ENCODE assay signal across 12 cellular contexts in the genomic region with DNA sequence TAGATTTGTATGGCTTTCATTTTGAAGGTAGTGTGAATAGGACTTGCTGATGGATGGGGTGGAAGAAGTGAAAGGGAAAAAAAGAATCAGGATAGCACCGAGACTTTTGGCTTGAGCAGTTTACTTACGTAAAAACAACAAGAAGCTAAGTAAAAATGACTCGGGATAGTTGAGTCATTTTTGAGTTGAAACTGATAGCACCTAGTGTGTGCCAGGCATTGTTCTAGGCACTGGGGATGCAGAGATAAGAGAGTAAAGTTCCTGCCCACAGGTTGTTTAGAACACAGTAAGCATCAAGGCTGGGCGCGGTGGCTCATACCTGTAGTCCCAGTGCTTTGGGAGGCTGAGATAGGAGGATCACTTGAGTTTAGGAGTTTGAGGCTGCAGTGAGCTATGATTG. TPM values are rescaled to one million over a fixed set of nuclear protein-coding genes. Genes with fewer than 3 reads are reported as not detected.
A peak's percentile ranks its signal among the peaks of the same experiment; 100 is the strongest.
DNase-seq lines count a peak whose midpoint lies in the region; ATAC-seq and TF ChIP-seq lines count a peak whose summit lies in the region.
"Had no signal": no experiment of that assay in that cellular context is flagged by ENCODE, and none has a peak within 500 bp of the region (broad histone marks: within the 10 kb centered on the region; RNA-seq: fewer than 3 reads in every experiment).

No MANE protein-coding gene starts in this region.

- H3K27me3 ChIP-seq in osteoblast (ENCODE audit: insufficient read depth, low read length), result no peaks in the 10 kb centered on the region

- no peak overlapping the region for H2AFZ ChIP-seq in osteoblast (ENCODE audit: low read length)

- H3K4me3 Mint-ChIP-seq in activated naive CD4-positive, alpha-beta T cell treated with anti-CD3 and anti-CD28 coated beads for 36 hours, result no peak overlapping the region
- H3K4me3 Mint-ChIP-seq in activated CD4-positive, alpha-beta memory T cell treated with anti-CD3 and anti-CD28 coated beads, Interleukin-2, amount 10 ng/mL, durations not matched to agents 7 days and 5 days, result no peak overlapping the region
- H3K4me3 Mint-ChIP-seq in effector memory CD8-positive, alpha-beta T cell, result no peak overlapping the region
- H3K4me3 Mint-ChIP-seq: T-helper 1 cell treated with Interleukin-12 subunit alpha and Interleukin-12 subunit beta and Interleukin-4 antibody, amounts not matched to agents 30 μg/mL and 1 μg/mL, for 36 hours had no signal

- H3K4me1 Mint-ChIP-seq in activated naive CD4-positive, alpha-beta T cell treated with anti-CD3 and anti-CD28 coated beads for 36 hours (ENCODE audit: low read depth), result peaks cover 30% of the 10 kb centered on the region
- H3K4me1 Mint-ChIP-seq in activated CD4-positive, alpha-beta memory T cell treated with anti-CD3 and anti-CD28 coated beads, Interleukin-2, amount 10 ng/mL, durations not matched to agents 7 days and 5 days, result peaks cover 32% of the 10 kb centered on the region
- peaks cover 12 to 39% of the 10 kb centered on the region in 2 donors for H3K4me1 Mint-ChIP-seq in effector memory CD8-positive, alpha-beta T cell (ENCODE audit: low read depth in 2 of 2)

- no peak for TF ChIP-seq CTCF in osteoblast (IDR thresholded peaks at IDR 0.05; ENCODE audit: extremely low read depth, low read depth, low read length)

- peaks cover 47% of the 10 kb centered on the region for H4K20me1 ChIP-seq in osteoblast (ENCODE audit: insufficient read depth, low read length)

- H3K4me1 ChIP-seq in osteoblast (ENCODE audit: insufficient read depth, low read length), result peaks cover 6% of the 10 kb centered on the region

- no peak overlapping the region for H3K4me2 ChIP-seq in osteoblast (ENCODE audit: insufficient read depth, low read length)

- no peak overlapping the region for H3K4me3 ChIP-seq in osteoblast (ENCODE audit: insufficient read depth, low read length)
- H3K4me3 ChIP-seq: prostate gland had no signal

- no peak overlapping the region for H3K27ac ChIP-seq in osteoblast (ENCODE audit: low read depth, low read length)
- H3K27ac ChIP-seq: epithelial cell of prostate, prostate gland had no signal

- peak overlapping the region; percentile 59 for H3K27ac Mint-ChIP-seq in activated naive CD4-positive, alpha-beta T cell treated with anti-CD3 and anti-CD28 coated beads for 36 hours
- peak overlapping the region; percentile 2 for H3K27ac Mint-ChIP-seq in activated CD4-positive, alpha-beta memory T cell treated with anti-CD3 and anti-CD28 coated beads, Interleukin-2, amount 10 ng/mL, durations not matched to agents 7 days and 5 days
- peak overlapping the region; percentile 50 to 71 for H3K27ac Mint-ChIP-seq in effector memory CD8-positive, alpha-beta T cell

- POLR2A ChIA-PET in activated CD4-positive, alpha-beta memory T cell treated with anti-CD3 and anti-CD28 coated beads, Interleukin-2, amount 10 ng/mL, durations not matched to agents 7 days and 5 days (lab: Charles Lee), result interaction anchor here (0.6 to 1.6 kb wide), 3 partner anchors 18 to 54 kb away, joined by 3 to 5 read pairs (median 4); no protein-coding TSS in a partner anchor

- CTCF ChIA-PET in activated naive CD4-positive, alpha-beta T cell treated with anti-CD3 and anti-CD28 coated beads for 36 hours (lab: Charles Lee), result interaction anchor here (1.1 to 1.6 kb wide), 3 partner anchors 16 to 30 kb away, joined by 4 to 5 read pairs (median 4); no protein-coding TSS in a partner anchor
- CTCF ChIA-PET in activated CD4-positive, alpha-beta memory T cell treated with anti-CD3 and anti-CD28 coated beads, Interleukin-2, amount 10 ng/mL, durations not matched to agents 7 days and 5 days (lab: Charles Lee), result no interaction called here

- peak; percentile 45 for DNase-seq in activated naive CD4-positive, alpha-beta T cell treated with anti-CD3 and anti-CD28 coated beads for 36 hours
- DNase-seq in activated naive CD4-positive, alpha-beta T cell (lab: John Stamatoyannopoulos, UW), result no peak
- DNase-seq in activated CD4-positive, alpha-beta memory T cell treated with anti-CD3 and anti-CD28 coated beads, Interleukin-2, amount 10 ng/mL, durations not matched to agents 7 days and 5 days, result no peak
- no peak for DNase-seq in effector memory CD8-positive, alpha-beta T cell
- peak; percentile 11 to 29 for DNase-seq in stimulated activated CD4-positive, alpha-beta T cell treated with anti-CD3 and anti-CD28 coated beads, Interleukin-4, amount 100 ng/mL, for 48 hours (ENCODE audit: low read depth in 2 of 2)
- no peak for DNase-seq in ACHN
- DNase-seq in osteoblast (ENCODE audit: insufficient read length, low spot score, missing footprints), result no peak
- DNase-seq in NCI-H2107 treated with DMSO at 0.1 percent for 48 hours (lab: John Stamatoyannopoulos, UW; ENCODE audit: unreplicated experiment), result no peak
- DNase-seq: NCI-H2029 had no signal

- peaks cover 16% of the 10 kb centered on the region for H3K36me3 ChIP-seq in osteoblast (ENCODE audit: insufficient read depth, low read length)
- H3K36me3 ChIP-seq: prostate gland had no signal

- ATAC-seq in effector memory CD8-positive, alpha-beta T cell (replicated peaks), result no peak

- H3K36me3 Mint-ChIP-seq in activated naive CD4-positive, alpha-beta T cell treated with anti-CD3 and anti-CD28 coated beads for 36 hours (ENCODE audit: low read depth), result peaks cover 13% of the 10 kb centered on the region
- peaks cover 50% of the 10 kb centered on the region for H3K36me3 Mint-ChIP-seq in activated CD4-positive, alpha-beta memory T cell treated with anti-CD3 and anti-CD28 coated beads, Interleukin-2, amount 10 ng/mL, durations not matched to agents 7 days and 5 days (ENCODE audit: low read depth)
- H3K36me3 Mint-ChIP-seq in effector memory CD8-positive, alpha-beta T cell (ENCODE audit: insufficient read depth), result peaks cover 52% of the 10 kb centered on the region

- intact Hi-C loops in activated naive CD4-positive, alpha-beta T cell treated with anti-CD3 and anti-CD28 coated beads for 36 hours (cut with micrococcal nuclease), result no loop called here

- H3K9me3 Mint-ChIP-seq in activated naive CD4-positive, alpha-beta T cell treated with anti-CD3 and anti-CD28 coated beads for 36 hours, result no peaks in the 10 kb centered on the region
- no peaks in the 10 kb centered on the region for H3K9me3 Mint-ChIP-seq in activated CD4-positive, alpha-beta memory T cell treated with anti-CD3 and anti-CD28 coated beads, Interleukin-2, amount 10 ng/mL, durations not matched to agents 7 days and 5 days
- H3K9me3 Mint-ChIP-seq in effector memory CD8-positive, alpha-beta T cell, result no peaks in the 10 kb centered on the region
- H3K9me3 Mint-ChIP-seq: T-helper 1 cell treated with Interleukin-12 subunit alpha and Interleukin-12 subunit beta and Interleukin-4 antibody, amounts not matched to agents 30 μg/mL and 1 μg/mL, for 36 hours had no signal

- H3K79me2 ChIP-seq in osteoblast (ENCODE audit: insufficient read depth, low read length), result peaks cover 77% of the 10 kb centered on the region

- H3K27me3 Mint-ChIP-seq in activated naive CD4-positive, alpha-beta T cell treated with anti-CD3 and anti-CD28 coated beads for 36 hours (ENCODE audit: low read depth), result no peaks in the 10 kb centered on the region
- H3K27me3 Mint-ChIP-seq in activated CD4-positive, alpha-beta memory T cell treated with anti-CD3 and anti-CD28 coated beads, Interleukin-2, amount 10 ng/mL, durations not matched to agents 7 days and 5 days, result no peaks in the 10 kb centered on the region
- H3K27me3 Mint-ChIP-seq in effector memory CD8-positive, alpha-beta T cell, result no peaks in the 10 kb centered on the region

- in situ Hi-C loops in ACHN (cut with HindIII; ENCODE audit: low pct_ligation_motif_present, low pct_unique_long_range_greater_than_20kb, low sequenced_read_pairs), result no loop called here

- H3K9me3 ChIP-seq in osteoblast (ENCODE audit: low read depth, low read length), result no peaks in the 10 kb centered on the region
- H3K9me3 ChIP-seq: prostate gland had no signal

RNA-seq across cellular contexts. Expression of gene ADD1, which starts 34.7 kb away (rescaled TPM):
- 100 to 1,000 TPM; 165 TPM for total RNA-seq in activated naive CD4-positive, alpha-beta T cell treated with anti-CD3 and anti-CD28 coated beads for 36 hours
- total RNA-seq in activated CD4-positive, alpha-beta memory T cell treated with anti-CD3 and anti-CD28 coated beads, Interleukin-2, amount 10 ng/mL, durations not matched to agents 7 days and 5 days, result 100 to 1,000 TPM; 266 to 277 TPM
- total RNA-seq in osteoblast, result 200 and 204 TPM in 2 replicates

Comparison
In these comparisons a context has a peak if more than half of its experiments do, and no peak if none do; other contexts are left out.
1. DNase-seq: peak in activated naive CD4-positive, alpha-beta T cell treated with anti-CD3 and anti-CD28 coated beads for 36 hours (single experiment) and stimulated activated CD4-positive, alpha-beta T cell treated with anti-CD3 and anti-CD28 coated beads, Interleukin-4, amount 100 ng/mL, for 48 hours (2 of 2); none in activated naive CD4-positive, alpha-beta T cell (0 of 4), activated CD4-positive, alpha-beta memory T cell treated with anti-CD3 and anti-CD28 coated beads, Interleukin-2, amount 10 ng/mL, durations not matched to agents 7 days and 5 days (single experiment), effector memory CD8-positive, alpha-beta T cell (0 of 3), ACHN (single experiment), osteoblast (single experiment) and NCI-H2107 treated with DMSO at 0.1 percent for 48 hours (single experiment).
2. H3K27ac Mint-ChIP-seq: peak in every context shown above with its lines; median percentile 60 in effector memory CD8-positive, alpha-beta T cell; 59 in activated naive CD4-positive, alpha-beta T cell treated with anti-CD3 and anti-CD28 coated beads for 36 hours; 2 in activated CD4-positive, alpha-beta memory T cell treated with anti-CD3 and anti-CD28 coated beads, Interleukin-2, amount 10 ng/mL, durations not matched to agents 7 days and 5 days.